1 cellular context compared by ENCODE assay signal in the genomic region with DNA sequence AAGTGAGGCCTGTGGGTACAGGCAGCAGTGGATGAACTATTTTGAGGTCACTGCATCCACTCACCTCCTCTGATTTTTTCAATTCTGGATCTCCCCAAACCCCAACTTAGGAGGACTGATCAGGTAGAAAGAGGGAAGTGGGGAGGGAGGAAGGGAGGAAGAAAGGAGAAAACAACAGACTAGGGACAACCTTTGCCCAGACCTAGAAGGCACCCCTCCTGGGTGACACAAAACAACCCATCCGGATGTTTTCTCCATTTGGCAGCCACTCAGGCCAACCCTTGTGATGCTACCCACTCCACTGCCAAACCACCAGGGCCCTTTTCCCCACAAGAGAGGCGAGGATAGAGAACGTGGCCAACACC.
TF ChIP-seq lines count a peak whose summit lies in the region.

No MANE protein-coding gene starts in this region.

TF ChIP-seq in HepG2, 621 proteins besides CTCF, POLR2A, EP300 and RAD21 (continued from another document and continues in another):
- TF ChIP-seq, protein P1, sequence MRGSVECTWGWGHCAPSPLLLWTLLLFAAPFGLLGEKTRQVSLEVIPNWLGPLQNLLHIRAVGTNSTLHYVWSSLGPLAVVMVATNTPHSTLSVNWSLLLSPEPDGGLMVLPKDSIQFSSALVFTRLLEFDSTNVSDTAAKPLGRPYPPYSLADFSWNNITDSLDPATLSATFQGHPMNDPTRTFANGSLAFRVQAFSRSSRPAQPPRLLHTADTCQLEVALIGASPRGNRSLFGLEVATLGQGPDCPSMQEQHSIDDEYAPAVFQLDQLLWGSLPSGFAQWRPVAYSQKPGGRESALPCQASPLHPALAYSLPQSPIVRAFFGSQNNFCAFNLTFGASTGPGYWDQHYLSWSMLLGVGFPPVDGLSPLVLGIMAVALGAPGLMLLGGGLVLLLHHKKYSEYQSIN (CRISPR knock-in tag; IDR thresholded peaks at IDR 0.05; ENCODE audit: borderline replicate concordance), result no peak
- TF ChIP-seq ATM (IDR thresholded peaks at IDR 0.05; ENCODE audit: borderline replicate concordance) (no peak), ZFP90 (CRISPR knock-in tag; IDR thresholded peaks at IDR 0.05; ENCODE audit: borderline replicate concordance) (no peak; the same call in none of the 2 replicates), MAFG (CRISPR knock-in tag; IDR thresholded peaks at IDR 0.05) (no peak), ZC3H13 (CRISPR knock-in tag; IDR thresholded peaks at IDR 0.05) (0 out of 2 replicates have a peak, but pooled peaks have one; percentile 34), ZNF335 (CRISPR knock-in tag; IDR thresholded peaks at IDR 0.05) (no peak), ZNF143 (CRISPR knock-in tag; IDR thresholded peaks at IDR 0.05) (no peak), ZNF331 (CRISPR knock-in tag; IDR thresholded peaks at IDR 0.05) (no peak), CHCHD3 (CRISPR knock-in tag; IDR thresholded peaks at IDR 0.05) (no peak), SAP130 (CRISPR knock-in tag; IDR thresholded peaks at IDR 0.05; ENCODE audit: low read depth) (no peak), ZNF329 (CRISPR knock-in tag; IDR thresholded peaks at IDR 0.05; ENCODE audit: low read depth) (no peak), ZFAT (CRISPR knock-in tag; conservative IDR thresholded peaks at IDR 0.05) (no peak), TBP (CRISPR knock-in tag; IDR thresholded peaks at IDR 0.05) (no peak), SCMH1 (CRISPR knock-in tag; IDR thresholded peaks at IDR 0.05; ENCODE audit: borderline replicate concordance) (no peak), REPIN1 (CRISPR knock-in tag; IDR thresholded peaks at IDR 0.05; ENCODE audit: borderline replicate concordance, low read depth) (no peak), SMARCE1 (IDR thresholded peaks at IDR 0.05; ENCODE audit: borderline replicate concordance) (no peak), REXO4 (CRISPR knock-in tag; IDR thresholded peaks at IDR 0.05; ENCODE audit: borderline replicate concordance) (no peak), FOXA1 (IDR thresholded peaks at IDR 0.05) (no peak), FOXA1 (CRISPR knock-in tag; IDR thresholded peaks at IDR 0.05) (no peak), ZNF383 (CRISPR knock-in tag; IDR thresholded peaks at IDR 0.05; ENCODE audit: borderline replicate concordance) (no peak), HOXA7 (CRISPR knock-in tag; IDR thresholded peaks at IDR 0.05) (no peak), ZSCAN12 (CRISPR knock-in tag; IDR thresholded peaks at IDR 0.05) (0 out of 2 replicates have a peak, but pooled peaks have one; percentile 25), ZFP62 (CRISPR knock-in tag; IDR thresholded peaks at IDR 0.05) (no peak), BRD4 (CRISPR knock-in tag; IDR thresholded peaks at IDR 0.05) (no peak), MAF1 (CRISPR knock-in tag; IDR thresholded peaks at IDR 0.05; ENCODE audit: borderline replicate concordance) (peak; percentile 57; the same call in 1 of the 2 replicates), SPEN (CRISPR knock-in tag; IDR thresholded peaks at IDR 0.05; ENCODE audit: low read depth) (no peak), ZNF891 (CRISPR knock-in tag; IDR thresholded peaks at IDR 0.05) (no peak), FLYWCH1 (CRISPR knock-in tag; IDR thresholded peaks at IDR 0.05) (no peak), ZNF30 (CRISPR knock-in tag; IDR thresholded peaks at IDR 0.05) (no peak), DPF2 (CRISPR knock-in tag; IDR thresholded peaks at IDR 0.05; ENCODE audit: borderline replicate concordance, low read depth) (no peak)
- TF ChIP-seq, protein P2, sequence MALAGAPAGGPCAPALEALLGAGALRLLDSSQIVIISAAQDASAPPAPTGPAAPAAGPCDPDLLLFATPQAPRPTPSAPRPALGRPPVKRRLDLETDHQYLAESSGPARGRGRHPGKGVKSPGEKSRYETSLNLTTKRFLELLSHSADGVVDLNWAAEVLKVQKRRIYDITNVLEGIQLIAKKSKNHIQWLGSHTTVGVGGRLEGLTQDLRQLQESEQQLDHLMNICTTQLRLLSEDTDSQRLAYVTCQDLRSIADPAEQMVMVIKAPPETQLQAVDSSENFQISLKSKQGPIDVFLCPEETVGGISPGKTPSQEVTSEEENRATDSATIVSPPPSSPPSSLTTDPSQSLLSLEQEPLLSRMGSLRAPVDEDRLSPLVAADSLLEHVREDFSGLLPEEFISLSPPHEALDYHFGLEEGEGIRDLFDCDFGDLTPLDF (CRISPR knock-in tag; IDR thresholded peaks at IDR 0.05), result no peak
- TF ChIP-seq, protein P3, sequence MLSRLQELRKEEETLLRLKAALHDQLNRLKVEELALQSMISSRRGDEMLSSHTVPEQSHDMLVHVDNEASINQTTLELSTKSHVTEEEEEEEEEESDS (CRISPR knock-in tag; IDR thresholded peaks at IDR 0.05; ENCODE audit: borderline replicate concordance), result no peak
- TF ChIP-seq, protein P4, sequence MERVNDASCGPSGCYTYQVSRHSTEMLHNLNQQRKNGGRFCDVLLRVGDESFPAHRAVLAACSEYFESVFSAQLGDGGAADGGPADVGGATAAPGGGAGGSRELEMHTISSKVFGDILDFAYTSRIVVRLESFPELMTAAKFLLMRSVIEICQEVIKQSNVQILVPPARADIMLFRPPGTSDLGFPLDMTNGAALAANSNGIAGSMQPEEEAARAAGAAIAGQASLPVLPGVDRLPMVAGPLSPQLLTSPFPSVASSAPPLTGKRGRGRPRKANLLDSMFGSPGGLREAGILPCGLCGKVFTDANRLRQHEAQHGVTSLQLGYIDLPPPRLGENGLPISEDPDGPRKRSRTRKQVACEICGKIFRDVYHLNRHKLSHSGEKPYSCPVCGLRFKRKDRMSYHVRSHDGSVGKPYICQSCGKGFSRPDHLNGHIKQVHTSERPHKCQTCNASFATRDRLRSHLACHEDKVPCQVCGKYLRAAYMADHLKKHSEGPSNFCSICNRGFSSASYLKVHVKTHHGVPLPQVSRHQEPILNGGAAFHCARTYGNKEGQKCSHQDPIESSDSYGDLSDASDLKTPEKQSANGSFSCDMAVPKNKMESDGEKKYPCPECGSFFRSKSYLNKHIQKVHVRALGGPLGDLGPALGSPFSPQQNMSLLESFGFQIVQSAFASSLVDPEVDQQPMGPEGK (CRISPR knock-in tag; IDR thresholded peaks at IDR 0.05), result no peak
- TF ChIP-seq, protein P5, sequence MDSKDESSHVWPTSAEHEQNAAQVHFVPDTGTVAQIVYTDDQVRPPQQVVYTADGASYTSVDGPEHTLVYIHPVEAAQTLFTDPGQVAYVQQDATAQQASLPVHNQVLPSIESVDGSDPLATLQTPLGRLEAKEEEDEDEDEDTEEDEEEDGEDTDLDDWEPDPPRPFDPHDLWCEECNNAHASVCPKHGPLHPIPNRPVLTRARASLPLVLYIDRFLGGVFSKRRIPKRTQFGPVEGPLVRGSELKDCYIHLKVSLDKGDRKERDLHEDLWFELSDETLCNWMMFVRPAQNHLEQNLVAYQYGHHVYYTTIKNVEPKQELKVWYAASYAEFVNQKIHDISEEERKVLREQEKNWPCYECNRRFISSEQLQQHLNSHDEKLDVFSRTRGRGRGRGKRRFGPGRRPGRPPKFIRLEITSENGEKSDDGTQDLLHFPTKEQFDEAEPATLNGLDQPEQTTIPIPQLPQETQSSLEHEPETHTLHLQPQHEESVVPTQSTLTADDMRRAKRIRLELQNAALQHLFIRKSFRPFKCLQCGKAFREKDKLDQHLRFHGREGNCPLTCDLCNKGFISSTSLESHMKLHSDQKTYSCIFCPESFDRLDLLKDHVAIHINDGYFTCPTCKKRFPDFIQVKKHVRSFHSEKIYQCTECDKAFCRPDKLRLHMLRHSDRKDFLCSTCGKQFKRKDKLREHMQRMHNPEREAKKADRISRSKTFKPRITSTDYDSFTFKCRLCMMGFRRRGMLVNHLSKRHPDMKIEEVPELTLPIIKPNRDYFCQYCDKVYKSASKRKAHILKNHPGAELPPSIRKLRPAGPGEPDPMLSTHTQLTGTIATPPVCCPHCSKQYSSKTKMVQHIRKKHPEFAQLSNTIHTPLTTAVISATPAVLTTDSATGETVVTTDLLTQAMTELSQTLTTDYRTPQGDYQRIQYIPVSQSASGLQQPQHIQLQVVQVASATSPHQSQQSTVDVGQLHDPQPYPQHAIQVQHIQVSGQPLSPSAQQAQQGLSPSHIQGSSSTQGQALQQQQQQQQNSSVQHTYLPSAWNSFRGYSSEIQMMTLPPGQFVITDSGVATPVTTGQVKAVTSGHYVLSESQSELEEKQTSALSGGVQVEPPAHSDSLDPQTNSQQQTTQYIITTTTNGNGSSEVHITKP (CRISPR knock-in tag; IDR thresholded peaks at IDR 0.05; ENCODE audit: low read depth), result no peak
- TF ChIP-seq, protein P6, sequence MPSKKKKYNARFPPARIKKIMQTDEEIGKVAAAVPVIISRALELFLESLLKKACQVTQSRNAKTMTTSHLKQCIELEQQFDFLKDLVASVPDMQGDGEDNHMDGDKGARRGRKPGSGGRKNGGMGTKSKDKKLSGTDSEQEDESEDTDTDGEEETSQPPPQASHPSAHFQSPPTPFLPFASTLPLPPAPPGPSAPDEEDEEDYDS (CRISPR knock-in tag; IDR thresholded peaks at IDR 0.05), result no peak
- TF ChIP-seq, protein P7, sequence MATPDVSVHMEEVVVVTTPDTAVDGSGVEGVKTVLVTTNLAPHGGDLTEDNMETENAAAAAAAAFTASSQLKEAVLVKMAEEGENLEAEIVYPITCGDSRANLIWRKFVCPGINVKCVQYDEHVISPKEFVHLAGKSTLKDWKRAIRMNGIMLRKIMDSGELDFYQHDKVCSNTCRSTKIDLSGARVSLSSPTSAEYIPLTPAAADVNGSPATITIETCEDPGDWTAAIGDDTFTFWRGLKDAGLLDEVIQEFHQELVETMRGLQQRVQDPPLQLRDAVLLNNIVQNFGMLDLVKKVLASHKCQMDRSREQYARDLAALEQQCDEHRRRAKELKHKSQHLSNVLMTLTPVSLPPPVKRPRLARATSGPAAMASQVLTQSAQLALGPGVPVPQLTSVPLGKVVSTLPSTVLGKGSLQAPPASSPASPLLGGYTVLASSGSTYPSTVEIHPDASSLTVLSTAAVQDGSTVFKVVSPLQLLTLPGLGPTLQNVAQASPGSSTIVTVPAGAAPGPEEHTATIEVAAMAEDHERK (CRISPR knock-in tag; IDR thresholded peaks at IDR 0.05; ENCODE audit: low read depth), result no peak
- TF ChIP-seq, protein P8, sequence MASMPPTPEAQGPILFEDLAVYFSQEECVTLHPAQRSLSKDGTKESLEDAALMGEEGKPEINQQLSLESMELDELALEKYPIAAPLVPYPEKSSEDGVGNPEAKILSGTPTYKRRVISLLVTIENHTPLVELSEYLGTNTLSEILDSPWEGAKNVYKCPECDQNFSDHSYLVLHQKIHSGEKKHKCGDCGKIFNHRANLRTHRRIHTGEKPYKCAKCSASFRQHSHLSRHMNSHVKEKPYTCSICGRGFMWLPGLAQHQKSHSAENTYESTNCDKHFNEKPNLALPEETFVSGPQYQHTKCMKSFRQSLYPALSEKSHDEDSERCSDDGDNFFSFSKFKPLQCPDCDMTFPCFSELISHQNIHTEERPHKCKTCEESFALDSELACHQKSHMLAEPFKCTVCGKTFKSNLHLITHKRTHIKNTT (CRISPR knock-in tag; IDR thresholded peaks at IDR 0.05), result no peak
- TF ChIP-seq, protein P9, sequence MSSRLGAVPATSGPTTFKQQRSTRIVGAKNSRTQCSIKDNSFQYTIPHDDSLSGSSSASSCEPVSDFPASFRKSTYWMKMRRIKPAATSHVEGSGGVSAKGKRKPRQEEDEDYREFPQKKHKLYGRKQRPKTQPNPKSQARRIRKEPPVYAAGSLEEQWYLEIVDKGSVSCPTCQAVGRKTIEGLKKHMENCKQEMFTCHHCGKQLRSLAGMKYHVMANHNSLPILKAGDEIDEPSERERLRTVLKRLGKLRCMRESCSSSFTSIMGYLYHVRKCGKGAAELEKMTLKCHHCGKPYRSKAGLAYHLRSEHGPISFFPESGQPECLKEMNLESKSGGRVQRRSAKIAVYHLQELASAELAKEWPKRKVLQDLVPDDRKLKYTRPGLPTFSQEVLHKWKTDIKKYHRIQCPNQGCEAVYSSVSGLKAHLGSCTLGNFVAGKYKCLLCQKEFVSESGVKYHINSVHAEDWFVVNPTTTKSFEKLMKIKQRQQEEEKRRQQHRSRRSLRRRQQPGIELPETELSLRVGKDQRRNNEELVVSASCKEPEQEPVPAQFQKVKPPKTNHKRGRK (CRISPR knock-in tag; IDR thresholded peaks at IDR 0.05), result 0 out of 2 replicates have a peak, but pooled peaks have one; percentile 62
- TF ChIP-seq, protein P10, sequence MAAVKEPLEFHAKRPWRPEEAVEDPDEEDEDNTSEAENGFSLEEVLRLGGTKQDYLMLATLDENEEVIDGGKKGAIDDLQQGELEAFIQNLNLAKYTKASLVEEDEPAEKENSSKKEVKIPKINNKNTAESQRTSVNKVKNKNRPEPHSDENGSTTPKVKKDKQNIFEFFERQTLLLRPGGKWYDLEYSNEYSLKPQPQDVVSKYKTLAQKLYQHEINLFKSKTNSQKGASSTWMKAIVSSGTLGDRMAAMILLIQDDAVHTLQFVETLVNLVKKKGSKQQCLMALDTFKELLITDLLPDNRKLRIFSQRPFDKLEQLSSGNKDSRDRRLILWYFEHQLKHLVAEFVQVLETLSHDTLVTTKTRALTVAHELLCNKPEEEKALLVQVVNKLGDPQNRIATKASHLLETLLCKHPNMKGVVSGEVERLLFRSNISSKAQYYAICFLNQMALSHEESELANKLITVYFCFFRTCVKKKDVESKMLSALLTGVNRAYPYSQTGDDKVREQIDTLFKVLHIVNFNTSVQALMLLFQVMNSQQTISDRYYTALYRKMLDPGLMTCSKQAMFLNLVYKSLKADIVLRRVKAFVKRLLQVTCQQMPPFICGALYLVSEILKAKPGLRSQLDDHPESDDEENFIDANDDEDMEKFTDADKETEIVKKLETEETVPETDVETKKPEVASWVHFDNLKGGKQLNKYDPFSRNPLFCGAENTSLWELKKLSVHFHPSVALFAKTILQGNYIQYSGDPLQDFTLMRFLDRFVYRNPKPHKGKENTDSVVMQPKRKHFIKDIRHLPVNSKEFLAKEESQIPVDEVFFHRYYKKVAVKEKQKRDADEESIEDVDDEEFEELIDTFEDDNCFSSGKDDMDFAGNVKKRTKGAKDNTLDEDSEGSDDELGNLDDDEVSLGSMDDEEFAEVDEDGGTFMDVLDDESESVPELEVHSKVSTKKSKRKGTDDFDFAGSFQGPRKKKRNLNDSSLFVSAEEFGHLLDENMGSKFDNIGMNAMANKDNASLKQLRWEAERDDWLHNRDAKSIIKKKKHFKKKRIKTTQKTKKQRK (IDR thresholded peaks at IDR 0.05; ENCODE audit: low read length), result no peak
